ENCODE assay signal across 18 cellular contexts in the genomic region with DNA sequence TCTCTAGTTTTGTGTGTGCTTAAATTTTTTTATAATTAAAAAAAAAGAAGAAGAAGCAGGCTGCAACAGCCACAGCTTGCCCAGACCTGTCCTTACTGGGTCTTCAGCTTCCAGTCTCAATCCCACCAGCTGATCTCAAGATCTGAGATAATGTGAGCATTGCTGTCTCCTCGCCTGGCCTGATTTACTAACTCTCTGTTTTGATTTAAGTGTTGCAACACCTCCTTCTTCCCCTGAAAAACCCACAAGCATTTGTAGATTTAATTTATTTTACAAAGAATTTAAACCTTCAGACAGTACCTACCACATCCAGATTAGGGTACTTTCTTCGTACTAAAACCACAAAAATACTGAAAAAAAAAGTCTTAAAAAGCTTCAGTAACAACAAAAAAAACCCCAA. TPM values are rescaled to one million over a fixed set of nuclear protein-coding genes. Genes with fewer than 3 reads are reported as not detected.
DNase-seq lines count a peak whose midpoint lies in the region; ATAC-seq and TF ChIP-seq lines count a peak whose summit lies in the region.
"Had no signal": no experiment of that assay in that cellular context is flagged by ENCODE, and none has a peak within 500 bp of the region (broad histone marks: within the 10 kb centered on the region; RNA-seq: fewer than 3 reads in every experiment).

No MANE protein-coding gene starts in this region.

- peak overlapping the region; percentile 9 for H3K4me3 ChIP-seq in CD4-positive, CD25-positive, alpha-beta regulatory T cell (ENCODE audit: low read depth, low read length)
- no peak overlapping the region for H3K4me3 ChIP-seq in GM23248
- H3K4me3 ChIP-seq: colonic mucosa, heart left ventricle, MG63 had no signal

- peaks cover 27% of the 10 kb centered on the region for H3K4me1 ChIP-seq in CD4-positive, CD25-positive, alpha-beta regulatory T cell (ENCODE audit: control insufficient read depth, insufficient read depth, low read length, poor library complexity, severe bottlenecking)
- peaks cover 7% of the 10 kb centered on the region for H3K4me1 ChIP-seq in GM23248 (ENCODE audit: insufficient read depth)
- H3K4me1 ChIP-seq: colonic mucosa had no signal

- H3K4me2 ChIP-seq in GM23248 (ENCODE audit: unreplicated experiment): no peak overlapping the region

- no peaks in the 10 kb centered on the region for H4K20me1 ChIP-seq in GM23248 (ENCODE audit: insufficient read depth)

- TF ChIP-seq CTCF in activated CD8-positive, alpha-beta T cell treated with anti-CD3 and anti-CD28 coated beads for 36 hours (IDR thresholded peaks at IDR 0.05): no peak

- H3F3A ChIP-seq in GM23248 (ENCODE audit: insufficient read depth): no peaks in the 10 kb centered on the region

- peak in 1 of 2 donors; percentile 34 for ATAC-seq in CD4-positive, CD25-positive, alpha-beta regulatory T cell (ENCODE audit: low read depth in 2 of 2)
- peak; percentile 67 for ATAC-seq in activated CD8-positive, alpha-beta T cell treated with anti-CD3 and anti-CD28 coated beads for 36 hours
- ATAC-seq in effector memory CD8-positive, alpha-beta T cell (replicated peaks): peak; percentile 77
- ATAC-seq in HG02759 (IDR thresholded peaks at IDR 0.05; ENCODE audit: unreplicated experiment): no peak
- ATAC-seq: heart left ventricle, right cardiac atrium had no signal

- peaks cover 10% of the 10 kb centered on the region for H3K36me3 Mint-ChIP-seq in CD4-positive, CD25-positive, alpha-beta regulatory T cell
- peaks cover 46% of the 10 kb centered on the region for H3K36me3 Mint-ChIP-seq in activated CD8-positive, alpha-beta T cell treated with anti-CD3 and anti-CD28 coated beads for 36 hours (ENCODE audit: low read depth)
- H3K36me3 Mint-ChIP-seq in effector memory CD8-positive, alpha-beta T cell (ENCODE audit: insufficient read depth): peaks cover 3% of the 10 kb centered on the region

- DNase-seq in CD4-positive, CD25-positive, alpha-beta regulatory T cell: peak in 2 of 3 donors; percentile 10 to 72
- DNase-seq in GM23248 (peak; percentile 19), posterior vena cava (ENCODE audit: low spot score) (no peak), NCI-H1092 (lab: John Stamatoyannopoulos, UW) (no peak)
- peak; percentile 16 for DNase-seq in activated CD8-positive, alpha-beta T cell treated with anti-CD3 and anti-CD28 coated beads for 36 hours
- no peak for DNase-seq in effector memory CD8-positive, alpha-beta T cell
- no peak for DNase-seq in activated effector memory CD4-positive, alpha-beta T cell treated with anti-CD3 and anti-CD28 coated beads, Interleukin-2, amount 50 U/mL, for 16 hours
- DNase-seq: activated B cell treated with CpG ODN at 0.5 μM for 24 hours, AML-193, colonic mucosa, heart left ventricle, mesendoderm, MG63, NCI-H2107, NCI-H774, right cardiac atrium had no signal

- H3K27ac Mint-ChIP-seq in CD4-positive, CD25-positive, alpha-beta regulatory T cell: peak overlapping the region in 2 of 3 donors; percentile 32 to 37
- H3K27ac Mint-ChIP-seq in activated CD8-positive, alpha-beta T cell treated with anti-CD3 and anti-CD28 coated beads for 36 hours: peak overlapping the region; percentile 30
- peak overlapping the region in 1 of 2 donors; percentile 2 for H3K27ac Mint-ChIP-seq in effector memory CD8-positive, alpha-beta T cell
- H3K27ac Mint-ChIP-seq: activated B cell treated with CpG ODN at 0.5 μM for 24 hours had no signal

- peak overlapping the region in 1 of 4 donors; percentile 36 for H3K4me3 Mint-ChIP-seq in CD4-positive, CD25-positive, alpha-beta regulatory T cell
- H3K4me3 Mint-ChIP-seq in activated CD8-positive, alpha-beta T cell treated with anti-CD3 and anti-CD28 coated beads for 36 hours: no peak overlapping the region
- no peak overlapping the region for H3K4me3 Mint-ChIP-seq in effector memory CD8-positive, alpha-beta T cell
- H3K4me3 Mint-ChIP-seq: activated B cell treated with CpG ODN at 0.5 μM for 24 hours, neural crest cell had no signal

- POLR2A ChIA-PET in activated CD8-positive, alpha-beta T cell treated with anti-CD3 and anti-CD28 coated beads for 36 hours (lab: Charles Lee): interaction anchor here (0.6 to 1.2 kb wide), 3 partner anchors 7 to 49 kb away, joined by 3 to 6 read pairs (median 3); no protein-coding TSS in a partner anchor

- H3K9me3 Mint-ChIP-seq in CD4-positive, CD25-positive, alpha-beta regulatory T cell: peaks cover 0 to 3% (median 0%) of the 10 kb centered on the region in 7 donors
- no peaks in the 10 kb centered on the region for H3K9me3 Mint-ChIP-seq in activated CD8-positive, alpha-beta T cell treated with anti-CD3 and anti-CD28 coated beads for 36 hours
- H3K9me3 Mint-ChIP-seq in effector memory CD8-positive, alpha-beta T cell: no peaks in the 10 kb centered on the region
- H3K9me3 Mint-ChIP-seq: activated B cell treated with CpG ODN at 0.5 μM for 24 hours, neural crest cell had no signal

- H3K36me3 ChIP-seq in CD4-positive, CD25-positive, alpha-beta regulatory T cell (ENCODE audit: control insufficient read depth, insufficient read depth, low read length): no peaks in the 10 kb centered on the region
- H3K36me3 ChIP-seq in GM23248 (ENCODE audit: low read depth): no peaks in the 10 kb centered on the region; the same call in 1 of the 2 replicates
- H3K36me3 ChIP-seq: colonic mucosa, MG63 had no signal

- no peaks in the 10 kb centered on the region for H3K27me3 ChIP-seq in CD4-positive, CD25-positive, alpha-beta regulatory T cell (ENCODE audit: control insufficient read depth, insufficient read depth, low read length)
- H3K27me3 ChIP-seq in GM23248 (replicated peaks; ENCODE audit: insufficient read depth): no peaks in the 10 kb centered on the region
- H3K27me3 ChIP-seq: colonic mucosa, heart left ventricle, MG63 had no signal

- CTCF ChIA-PET in activated CD8-positive, alpha-beta T cell treated with anti-CD3 and anti-CD28 coated beads for 36 hours (lab: Charles Lee): interaction anchor here (1.1 to 2.5 kb wide), 2 partner anchors 83 to 84 kb away, joined by 3 to 9 read pairs; no protein-coding TSS in a partner anchor

- H2AFZ ChIP-seq in GM23248: no peak overlapping the region

- no peaks in the 10 kb centered on the region for H3K9me3 ChIP-seq in CD4-positive, CD25-positive, alpha-beta regulatory T cell (ENCODE audit: control insufficient read depth in 2 of 2, low read length in 2 of 2)
- no peaks in the 10 kb centered on the region for H3K9me3 ChIP-seq in GM23248 (ENCODE audit: low read depth)
- H3K9me3 ChIP-seq: colonic mucosa, heart left ventricle, MG63 had no signal

- intact Hi-C loops in activated CD8-positive, alpha-beta T cell treated with anti-CD3 and anti-CD28 coated beads for 36 hours (cut with micrococcal nuclease): no loop called here
- intact Hi-C loops in posterior vena cava (cut with DNase I): no loop called here

- H3K4me1 Mint-ChIP-seq in CD4-positive, CD25-positive, alpha-beta regulatory T cell: peaks cover 15 to 33% (median 32%) of the 10 kb centered on the region in 4 donors
- H3K4me1 Mint-ChIP-seq in activated CD8-positive, alpha-beta T cell treated with anti-CD3 and anti-CD28 coated beads for 36 hours (ENCODE audit: low read depth): peaks cover 46% of the 10 kb centered on the region
- H3K4me1 Mint-ChIP-seq in effector memory CD8-positive, alpha-beta T cell (ENCODE audit: low read depth in 2 of 2): peaks cover 0 to 7% of the 10 kb centered on the region in 2 donors
- H3K4me1 Mint-ChIP-seq: activated B cell treated with CpG ODN at 0.5 μM for 24 hours, neural crest cell had no signal

- H3K9ac ChIP-seq in GM23248: no peak overlapping the region

- no peaks in the 10 kb centered on the region for H3K9me2 ChIP-seq in GM23248 (ENCODE audit: insufficient read depth)

- in situ Hi-C loops in GM23248 (cut with MboI): no loop called here

- H3K27me3 Mint-ChIP-seq in CD4-positive, CD25-positive, alpha-beta regulatory T cell: no peaks in the 10 kb centered on the region
- H3K27me3 Mint-ChIP-seq in activated CD8-positive, alpha-beta T cell treated with anti-CD3 and anti-CD28 coated beads for 36 hours: no peaks in the 10 kb centered on the region
- no peaks in the 10 kb centered on the region for H3K27me3 Mint-ChIP-seq in effector memory CD8-positive, alpha-beta T cell
- H3K27me3 Mint-ChIP-seq: activated B cell treated with CpG ODN at 0.5 μM for 24 hours had no signal

- no peaks in the 10 kb centered on the region for H3K79me2 ChIP-seq in GM23248 (ENCODE audit: insufficient read depth)

- peak overlapping the region; percentile 23 for H3K27ac ChIP-seq in CD4-positive, CD25-positive, alpha-beta regulatory T cell (ENCODE audit: insufficient read depth, low read length, poor library complexity, severe bottlenecking)
- H3K27ac ChIP-seq in GM23248: no peak overlapping the region
- H3K27ac ChIP-seq: colonic mucosa, heart left ventricle had no signal

- 67 to 72% methylated on average over 2 of the region's 2 CpGs for WGBS in GM23248 (ENCODE audit: low coverage in 1 of 2, low lambda C conversion rate in 2 of 2, missing lambda C conversion rate in 2 of 2), 2 experiments

RNA-seq across cellular contexts. Expression of a gene that starts 38.0 kb away (rescaled TPM):
- 3.9 TPM for total RNA-seq in CD4-positive, CD25-positive, alpha-beta regulatory T cell
- polyA plus RNA-seq in CD4-positive, CD25-positive, alpha-beta regulatory T cell: 1 to 10 TPM; 3.0 to 4.9 (median 3.5) TPM
- 4.2 and 5.2 TPM in 2 replicates for total RNA-seq in GM23248 (2014; rRNA removed; shearing (Covaris generic))
- 6.1 and 6.2 TPM in 2 replicates for polyA plus RNA-seq in GM23248 (2016; fragmentation: Nextera tagmentation; extraction: Ambion mirVana)
- 1 to 10 TPM; 4.1 to 4.5 TPM for total RNA-seq in activated CD8-positive, alpha-beta T cell treated with anti-CD3 and anti-CD28 coated beads for 36 hours
- 1 to 10 TPM; 4.6 to 6.7 TPM for total RNA-seq in posterior vena cava

RNA-seq across cellular contexts. Expression of a gene that starts 48.3 kb away (rescaled TPM):
- 10.9 TPM for total RNA-seq in CD4-positive, CD25-positive, alpha-beta regulatory T cell
- polyA plus RNA-seq in CD4-positive, CD25-positive, alpha-beta regulatory T cell: 10 to 100 TPM; 19.2 to 20.7 (median 19.6) TPM
- total RNA-seq in GM23248 (2014; rRNA removed; shearing (Covaris generic)): 17.2 and 21.3 TPM in 2 replicates
- polyA plus RNA-seq in GM23248 (2016; fragmentation: Nextera tagmentation; extraction: Ambion mirVana): 20.4 and 21.7 TPM in 2 replicates
- total RNA-seq in activated CD8-positive, alpha-beta T cell treated with anti-CD3 and anti-CD28 coated beads for 36 hours: 10 to 100 TPM; 15.5 to 17.7 TPM
- 10 to 100 TPM; 13.5 to 21.2 TPM for total RNA-seq in posterior vena cava

Comparison
In these comparisons a context has a peak if more than half of its experiments do, and no peak if none do; other contexts are left out.
1. DNase-seq: peak in CD4-positive, CD25-positive, alpha-beta regulatory T cell (2 of 3), GM23248 (single experiment) and activated CD8-positive, alpha-beta T cell treated with anti-CD3 and anti-CD28 coated beads for 36 hours (single experiment); none in effector memory CD8-positive, alpha-beta T cell (0 of 3), activated effector memory CD4-positive, alpha-beta T cell treated with anti-CD3 and anti-CD28 coated beads, Interleukin-2, amount 50 U/mL, for 16 hours (single experiment), posterior vena cava (single experiment) and NCI-H1092 (single experiment).